7 cellular contexts compared by ENCODE assay signal in genomic region chr3:47283193-47283537, GRCh38.
DNase-seq lines count a peak whose midpoint lies in the region; ATAC-seq and TF ChIP-seq lines count a peak whose summit lies in the region.

No MANE protein-coding gene starts in this region.

- TF ChIP-seq CTCF in GM13976 (IDR thresholded peaks at IDR 0.05; ENCODE audit: borderline replicate concordance, control extremely low read depth, extremely low read depth, insufficient read depth, missing control alignments), result no peak

- DNase-seq in GM13976 (ENCODE audit: low spot score) (peak; percentile 43), Kasumi-1 (lab: John Stamatoyannopoulos, UW) (peak; percentile 29 to 37), NCI-H2107 (lab: John Stamatoyannopoulos, UW) (no peak)
- peak in 2 of 3 donors; percentile 5 for DNase-seq in stimulated activated CD4-positive, alpha-beta T cell treated with anti-CD3 and anti-CD28 coated beads, Interleukin-12 subunit alpha, Interleukin-12 subunit beta, amount 100 ng/mL, for 48 hours (ENCODE audit: low read depth in 2 of 3, low spot score in 1 of 3)

- peak overlapping the region; percentile 84 for H3K4me3 ChIP-seq in iPS-18c (ENCODE audit: insufficient read depth, low read depth, low read length)

- H3K27ac ChIP-seq in angular gyrus (ENCODE audit: low read depth, low read length), result peak overlapping the region; percentile 98

- no peaks in the 10 kb centered on the region for H3K9me3 ChIP-seq in iPS-18c (ENCODE audit: control insufficient read depth, insufficient read depth, low read length)

- no peak for ATAC-seq in GM18858 (IDR thresholded peaks at IDR 0.05; ENCODE audit: unreplicated experiment)

- in situ Hi-C loops in GM13976 (cut with MboI; ENCODE audit: low sequenced_read_pairs, unreplicated experiment), result no loop called here
